Comparison of ENCODE assay signal across 21 cellular contexts in genomic region chr20:9031951-9032350, GRCh38. TPM values are rescaled to one million over a fixed set of nuclear protein-coding genes. Genes with fewer than 3 reads are reported as not detected.
"Had no signal": no experiment of that assay in that cellular context is flagged by ENCODE, and none has a peak within 500 bp of the region (broad histone marks: within the 10 kb centered on the region; RNA-seq: fewer than 3 reads in every experiment).

No MANE protein-coding gene starts in this region.

- H3K9ac ChIP-seq: parathyroid adenoma had no signal

- H3K79me2 ChIP-seq: parathyroid adenoma had no signal

- H2AFZ ChIP-seq: parathyroid adenoma had no signal

- H3K27ac Mint-ChIP-seq: activated naive CD8-positive, alpha-beta T cell treated with anti-CD3 and anti-CD28 coated beads for 36 hours; activated T-helper 1 cell treated with anti-CD3 and anti-CD28 coated beads, Interleukin-12 subunit alpha, Interleukin-12 subunit beta, Interleukin-2, Interleukin-4 antibody, amounts not matched to agents 30 ng/mL and 10 ng/mL and 1 ng/mL, durations not matched to agents 14 hours and 24 hours and 36 hours; brain; mesothelial cell of epicardium; nephron; stimulated activated naive B cell treated with anti-CD40 and anti-IgM and Interleukin-4, amounts not matched to agents 10 μg/mL and 1 μg/mL and 100 μg/mL, for 72 hours; T-helper 2 cell treated with Interferon-gamma antibody and Interleukin-4, amounts not matched to agents 5 μg/mL and 100 μg/mL, for 36 hours had no signal

- ATAC-seq: left lung; stimulated activated naive B cell treated with anti-CD40 and anti-IgM and Interleukin-4, amounts not matched to agents 10 μg/mL and 1 μg/mL and 100 μg/mL, for 72 hours had no signal

- H3K36me3 Mint-ChIP-seq: activated naive CD8-positive, alpha-beta T cell treated with anti-CD3 and anti-CD28 coated beads for 36 hours; brain; mesothelial cell of epicardium; stimulated activated naive B cell treated with anti-CD40 and anti-IgM and Interleukin-4, amounts not matched to agents 10 μg/mL and 1 μg/mL and 100 μg/mL, for 72 hours had no signal

- H3K4me1 Mint-ChIP-seq: activated naive CD8-positive, alpha-beta T cell treated with anti-CD3 and anti-CD28 coated beads for 36 hours; brain; mesothelial cell of epicardium; nephron; stimulated activated naive B cell treated with anti-CD40 and anti-IgM and Interleukin-4, amounts not matched to agents 10 μg/mL and 1 μg/mL and 100 μg/mL, for 72 hours had no signal

- H3K27me3 ChIP-seq: left lung, spleen, thyroid gland had no signal

- DNase-seq: activated CD4-positive, alpha-beta T cell treated with anti-CD3 and anti-CD28 coated beads, Interleukin-2, amount 50 U/mL, for 4 hours; activated gamma-delta T cell treated with Interleukin-2 at 50 U/mL for 16 hours; activated naive CD8-positive, alpha-beta T cell treated with anti-CD3 and anti-CD28 coated beads for 36 hours; activated T-cell treated with anti-CD3 and anti-CD28 coated beads for 4 hours; amygdala; caudate nucleus; foreskin melanocyte; head of caudate nucleus; kidney; left lung; spleen; stimulated activated naive B cell treated with anti-CD40 and anti-IgM and Interleukin-4, amounts not matched to agents 10 μg/mL and 1 μg/mL and 100 μg/mL, for 72 hours; thyroid gland had no signal

- FAIRE-seq: colon, kidney, TTC549 had no signal

- H3K27ac ChIP-seq: left lung, parathyroid adenoma, spleen, thyroid gland had no signal

- H3K4me3 ChIP-seq: left lung, spleen, thyroid gland had no signal

- H3K9me3 ChIP-seq: left lung, spleen, thyroid gland had no signal

- H3K36me3 ChIP-seq: left lung, spleen, thyroid gland had no signal

- H3K27me3 Mint-ChIP-seq: activated naive CD8-positive, alpha-beta T cell treated with anti-CD3 and anti-CD28 coated beads for 36 hours; brain; stimulated activated naive B cell treated with anti-CD40 and anti-IgM and Interleukin-4, amounts not matched to agents 10 μg/mL and 1 μg/mL and 100 μg/mL, for 72 hours had no signal

- H3K4me1 ChIP-seq: left lung, parathyroid adenoma, spleen, thyroid gland had no signal

- H3K4me3 Mint-ChIP-seq: activated naive CD8-positive, alpha-beta T cell treated with anti-CD3 and anti-CD28 coated beads for 36 hours; activated T-helper 1 cell treated with anti-CD3 and anti-CD28 coated beads, Interleukin-12 subunit alpha, Interleukin-12 subunit beta, Interleukin-2, Interleukin-4 antibody, amounts not matched to agents 30 ng/mL and 10 ng/mL and 1 ng/mL, durations not matched to agents 14 hours and 24 hours and 36 hours; brain; mesothelial cell of epicardium; nephron; stimulated activated naive B cell treated with anti-CD40 and anti-IgM and Interleukin-4, amounts not matched to agents 10 μg/mL and 1 μg/mL and 100 μg/mL, for 72 hours; T-helper 2 cell treated with Interferon-gamma antibody and Interleukin-4, amounts not matched to agents 5 μg/mL and 100 μg/mL, for 36 hours had no signal

- H3K9me3 Mint-ChIP-seq: nephron had no signal

RNA-seq across cellular contexts. Expression of gene PLCB4, which starts 36.9 kb away (rescaled TPM):
- total RNA-seq: activated naive CD8-positive, alpha-beta T cell treated with anti-CD3 and anti-CD28 coated beads for 36 hours; activated T-helper 1 cell treated with anti-CD3 and anti-CD28 coated beads, Interleukin-12 subunit alpha, Interleukin-12 subunit beta, Interleukin-2, Interleukin-4 antibody, amounts not matched to agents 30 ng/mL and 10 ng/mL and 1 ng/mL, durations not matched to agents 14 hours and 24 hours and 36 hours had no signal
